Comparison of ENCODE assay signal across 17 cellular contexts in the genomic region with DNA sequence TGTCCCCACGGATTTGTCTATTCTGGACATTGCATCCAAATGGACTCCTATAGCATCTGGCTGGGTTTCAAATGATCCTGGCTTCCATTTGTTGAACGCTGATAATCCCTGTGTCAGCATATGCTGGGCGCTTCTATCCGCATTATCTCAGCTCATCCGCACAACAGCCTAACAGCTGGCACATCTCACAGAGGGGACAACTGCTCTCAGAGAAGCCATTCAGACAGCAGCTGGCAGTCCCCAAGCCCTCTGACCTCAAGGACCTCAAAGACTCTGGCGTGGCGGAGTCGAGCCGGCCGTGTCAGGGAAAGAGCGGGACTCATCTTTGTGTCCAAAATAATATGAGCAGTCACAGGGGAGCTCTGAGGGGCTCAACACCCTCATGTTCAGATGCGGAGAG.
DNase-seq lines count a peak whose midpoint lies in the region; ATAC-seq, FAIRE-seq and TF ChIP-seq lines count a peak whose summit lies in the region.
"Had no signal": no experiment of that assay in that cellular context is flagged by ENCODE, and none has a peak within 500 bp of the region (broad histone marks: within the 10 kb centered on the region; RNA-seq: fewer than 3 reads in every experiment).

No MANE protein-coding gene starts in this region.

- in situ Hi-C loops in HepG2 (cut with HindIII; ENCODE audit: extremely low pct_ligation_motif_present, low pct_unique_long_range_greater_than_20kb), result no loop called here

- no peak for TF ChIP-seq CTCF in HepG2 (CRISPR knock-in tag; IDR thresholded peaks at IDR 0.05)
- no peak for TF ChIP-seq CTCF in right lobe of liver (IDR thresholded peaks at IDR 0.05)
- TF ChIP-seq CTCF in nephron (IDR thresholded peaks at IDR 0.05; ENCODE audit: unreplicated experiment in 3 of 3), result no peak

- intact Hi-C loops in HepG2 (cut with micrococcal nuclease; ENCODE audit: unreplicated experiment) (no loop called here), right lobe of liver (cut with DNase I) (no loop called here)

- H3K9me3 ChIP-seq in HepG2 (ENCODE audit: low read length) (no peaks in the 10 kb centered on the region), right lobe of liver (no peaks in the 10 kb centered on the region), endocrine pancreas (ENCODE audit: control insufficient read depth, low read length) (no peaks in the 10 kb centered on the region)
- H3K9me3 ChIP-seq: colonic mucosa, vagina had no signal

- TF ChIP-seq EP300 in HepG2 (IDR thresholded peaks at IDR 0.05; ENCODE audit: low read depth in 2 of 2, low read length in 2 of 2) (no peak), HepG2 (CRISPR knock-in tag; IDR thresholded peaks at IDR 0.05; ENCODE audit: borderline replicate concordance) (no peak)

- H3K36me3 ChIP-seq in HepG2 (replicated peaks in 1 of 2; ENCODE audit: control insufficient read depth in 1 of 2, insufficient read depth in 2 of 2, low read length in 2 of 2) (no peaks in the 10 kb centered on the region), right lobe of liver (no peaks in the 10 kb centered on the region), endocrine pancreas (ENCODE audit: control insufficient read depth, insufficient read depth, low read length) (no peaks in the 10 kb centered on the region)
- H3K36me3 ChIP-seq: colonic mucosa, vagina had no signal

- peaks cover 41% of the 10 kb centered on the region for H3K4me1 ChIP-seq in HepG2 (ENCODE audit: insufficient read depth, low read length)
- peaks cover 0 to 9% (median 0%) of the 10 kb centered on the region in 4 donors for H3K4me1 ChIP-seq in right lobe of liver
- peaks cover 5% of the 10 kb centered on the region for H3K4me1 ChIP-seq in endocrine pancreas (ENCODE audit: control insufficient read depth, insufficient read depth, low read length)
- H3K4me1 ChIP-seq: colonic mucosa, vagina had no signal

- no TSS peak for BruUV-seq in HepG2 (replicated peaks; lab: Mats Ljungman, UMichigan)

- H3K27ac Mint-ChIP-seq in nephron, result peak overlapping the region; percentile 72 to 84 (median 76)
- no peak overlapping the region for H3K27ac Mint-ChIP-seq in natural killer cell treated with Interleukin-12 subunit alpha and Interleukin-12 subunit beta and Interleukin-15 and Interleukin-18, amount 100 ng/mL, for 72 hours
- H3K27ac Mint-ChIP-seq in activated CD4-positive, alpha-beta memory T cell treated with anti-CD3 and anti-CD28 coated beads, Interleukin-2, amount 10 ng/mL, durations not matched to agents 7 days and 5 days, result no peak overlapping the region
- H3K27ac Mint-ChIP-seq: activated naive CD4-positive, alpha-beta T cell treated with anti-CD3 and anti-CD28 coated beads, Interleukin-2, amount 10 ng/mL, durations not matched to agents 7 days and 5 days; nephron progenitor cell had no signal

- POLR2A ChIA-PET in HepG2 (lab: Yijun Ruan, JAX), result no interaction called here
- POLR2A ChIA-PET in activated CD4-positive, alpha-beta memory T cell treated with anti-CD3 and anti-CD28 coated beads, Interleukin-2, amount 10 ng/mL, durations not matched to agents 7 days and 5 days (lab: Charles Lee), result no interaction called here

- WGBS in HepG2 (ENCODE audit: low lambda C conversion rate), result 29% methylated on average over 12 of the region's 12 CpGs
- WGBS in right lobe of liver (ENCODE audit: insufficient coverage, low coverage, low lambda C conversion rate, missing lambda C conversion rate), result 79% methylated on average over 12 of the region's 12 CpGs

- H3K27me3 Mint-ChIP-seq in nephron (ENCODE audit: low read depth), result peaks cover 10% of the 10 kb centered on the region
- H3K27me3 Mint-ChIP-seq in natural killer cell treated with Interleukin-12 subunit alpha and Interleukin-12 subunit beta and Interleukin-15 and Interleukin-18, amount 100 ng/mL, for 72 hours, result peaks cover 11 to 21% of the 10 kb centered on the region in 2 donors
- peaks cover 7% of the 10 kb centered on the region for H3K27me3 Mint-ChIP-seq in activated CD4-positive, alpha-beta memory T cell treated with anti-CD3 and anti-CD28 coated beads, Interleukin-2, amount 10 ng/mL, durations not matched to agents 7 days and 5 days

- TF ChIP-seq POLR2A in HepG2 (IDR thresholded peaks at IDR 0.05; ENCODE audit: insufficient read depth in 1 of 2, low read depth in 2 of 2, low read length in 2 of 2) (no peak), right lobe of liver (IDR thresholded peaks at IDR 0.05) (no peak)

- no peaks in the 10 kb centered on the region for H3K9me3 Mint-ChIP-seq in nephron
- H3K9me3 Mint-ChIP-seq in natural killer cell treated with Interleukin-12 subunit alpha and Interleukin-12 subunit beta and Interleukin-15 and Interleukin-18, amount 100 ng/mL, for 72 hours, result no peaks in the 10 kb centered on the region
- H3K9me3 Mint-ChIP-seq in activated CD4-positive, alpha-beta memory T cell treated with anti-CD3 and anti-CD28 coated beads, Interleukin-2, amount 10 ng/mL, durations not matched to agents 7 days and 5 days, result no peaks in the 10 kb centered on the region
- H3K9me3 Mint-ChIP-seq: activated naive CD4-positive, alpha-beta T cell treated with anti-CD3 and anti-CD28 coated beads, Interleukin-2, amount 10 ng/mL, durations not matched to agents 7 days and 5 days; nephron progenitor cell had no signal

- H3K4me2 ChIP-seq in HepG2 (ENCODE audit: low read depth, low read length), result no peak overlapping the region

- TF ChIP-seq RAD21 in HepG2 (CRISPR knock-in tag; IDR thresholded peaks at IDR 0.05), result no peak

- no peak overlapping the region for H3K4me3 ChIP-seq in HepG2 (replicated peaks in 1 of 3; ENCODE audit: insufficient read depth in 1 of 3, low read depth in 2 of 3, low read length in 3 of 3)
- no peak overlapping the region for H3K4me3 ChIP-seq in right lobe of liver
- no peak overlapping the region for H3K4me3 ChIP-seq in endocrine pancreas (ENCODE audit: control insufficient read depth, insufficient read depth, low read length)
- H3K4me3 ChIP-seq: colonic mucosa, vagina had no signal

- H3K4me1 Mint-ChIP-seq in nephron, result peaks cover 46% of the 10 kb centered on the region
- H3K4me1 Mint-ChIP-seq in natural killer cell treated with Interleukin-12 subunit alpha and Interleukin-12 subunit beta and Interleukin-15 and Interleukin-18, amount 100 ng/mL, for 72 hours (ENCODE audit: low read depth in 2 of 2), result peaks cover 12 to 16% of the 10 kb centered on the region in 2 donors
- H3K4me1 Mint-ChIP-seq in activated CD4-positive, alpha-beta memory T cell treated with anti-CD3 and anti-CD28 coated beads, Interleukin-2, amount 10 ng/mL, durations not matched to agents 7 days and 5 days, result peaks cover 5% of the 10 kb centered on the region
- H3K4me1 Mint-ChIP-seq: activated naive CD4-positive, alpha-beta T cell treated with anti-CD3 and anti-CD28 coated beads, Interleukin-2, amount 10 ng/mL, durations not matched to agents 7 days and 5 days had no signal

- no peak overlapping the region for H3K27ac ChIP-seq in HepG2 (ENCODE audit: extremely low read length, insufficient read depth, low read length)
- no peak overlapping the region for H3K27ac ChIP-seq in right lobe of liver
- H3K27ac ChIP-seq: colonic mucosa, vagina had no signal

- H3K27me3 ChIP-seq in HepG2 (ENCODE audit: control insufficient read depth in 1 of 2, insufficient read depth in 2 of 2, low read length in 2 of 2) (peaks cover 0 to 19% of the 10 kb centered on the region in 2 experiments; a peak in 3 of 5 replicates), right lobe of liver (no peaks in the 10 kb centered on the region), endocrine pancreas (ENCODE audit: control insufficient read depth, insufficient read depth, low read length) (no peaks in the 10 kb centered on the region)
- H3K27me3 ChIP-seq: colonic mucosa, vagina had no signal

- H3K36me3 Mint-ChIP-seq in nephron (ENCODE audit: low read depth), result no peaks in the 10 kb centered on the region
- no peaks in the 10 kb centered on the region for H3K36me3 Mint-ChIP-seq in natural killer cell treated with Interleukin-12 subunit alpha and Interleukin-12 subunit beta and Interleukin-15 and Interleukin-18, amount 100 ng/mL, for 72 hours
- no peaks in the 10 kb centered on the region for H3K36me3 Mint-ChIP-seq in activated CD4-positive, alpha-beta memory T cell treated with anti-CD3 and anti-CD28 coated beads, Interleukin-2, amount 10 ng/mL, durations not matched to agents 7 days and 5 days (ENCODE audit: low read depth)
- H3K36me3 Mint-ChIP-seq: activated naive CD4-positive, alpha-beta T cell treated with anti-CD3 and anti-CD28 coated beads, Interleukin-2, amount 10 ng/mL, durations not matched to agents 7 days and 5 days had no signal

- no peaks in the 10 kb centered on the region for H3K79me2 ChIP-seq in HepG2 (ENCODE audit: insufficient read depth, low read length)

- H3K4me3 Mint-ChIP-seq in nephron, result peak overlapping the region in 1 of 3 experiments; percentile 53
- no peak overlapping the region for H3K4me3 Mint-ChIP-seq in natural killer cell treated with Interleukin-12 subunit alpha and Interleukin-12 subunit beta and Interleukin-15 and Interleukin-18, amount 100 ng/mL, for 72 hours
- H3K4me3 Mint-ChIP-seq in activated CD4-positive, alpha-beta memory T cell treated with anti-CD3 and anti-CD28 coated beads, Interleukin-2, amount 10 ng/mL, durations not matched to agents 7 days and 5 days, result no peak overlapping the region
- H3K4me3 Mint-ChIP-seq: activated naive CD4-positive, alpha-beta T cell treated with anti-CD3 and anti-CD28 coated beads, Interleukin-2, amount 10 ng/mL, durations not matched to agents 7 days and 5 days; nephron progenitor cell had no signal

- CTCF ChIA-PET in HepG2 (lab: Yijun Ruan, JAX; ENCODE audit: low intra/inter-chr PET ratio, low total read pairs), result interaction anchor here (0.6 kb wide), 1 partner anchor 244 kb away, joined by 3 read pairs; no protein-coding TSS in a partner anchor
- CTCF ChIA-PET in activated CD4-positive, alpha-beta memory T cell treated with anti-CD3 and anti-CD28 coated beads, Interleukin-2, amount 10 ng/mL, durations not matched to agents 7 days and 5 days (lab: Charles Lee), result interaction anchor here (0.7 kb wide), 1 partner anchor 111 kb away, joined by 3 read pairs; no protein-coding TSS in a partner anchor

- no peak overlapping the region for H2AFZ ChIP-seq in HepG2 (ENCODE audit: low read length)

- no peak overlapping the region for H3K9ac ChIP-seq in HepG2 (ENCODE audit: insufficient read depth, low read depth, low read length)
- peak overlapping the region; percentile 19 for H3K9ac ChIP-seq in endocrine pancreas (ENCODE audit: control insufficient read depth, insufficient read depth, low read length)

- DNase-seq in HepG2 (ENCODE audit: low spot score) (no peak), right lobe of liver (no peak)
- no peak for DNase-seq in natural killer cell treated with Interleukin-12 subunit alpha and Interleukin-12 subunit beta and Interleukin-15 and Interleukin-18, amount 100 ng/mL, for 72 hours (ENCODE audit: low spot score)
- DNase-seq in activated CD4-positive, alpha-beta memory T cell treated with anti-CD3 and anti-CD28 coated beads, Interleukin-2, amount 10 ng/mL, durations not matched to agents 7 days and 5 days, result no peak
- no peak for DNase-seq in activated effector memory CD4-positive, alpha-beta T cell treated with anti-CD3 and anti-CD28 coated beads, Interleukin-2, amount 50 U/mL, for 16 hours
- DNase-seq: activated CD4-positive, alpha-beta T cell treated with anti-CD3 and anti-CD28 coated beads, Interleukin-2, amount 50 U/mL, for 1 hour; activated naive CD4-positive, alpha-beta T cell treated with anti-CD3 and anti-CD28 coated beads, Interleukin-2, amount 10 ng/mL, durations not matched to agents 7 days and 5 days; colonic mucosa; NCI-H446; nephron progenitor cell; PC-3 had no signal

- ATAC-seq in HepG2 (no peak), right lobe of liver (no peak), GM18858 (IDR thresholded peaks at IDR 0.05; ENCODE audit: unreplicated experiment) (no peak)
- no peak for ATAC-seq in natural killer cell treated with Interleukin-12 subunit alpha and Interleukin-12 subunit beta and Interleukin-15 and Interleukin-18, amount 100 ng/mL, for 72 hours
- ATAC-seq: PC-3, sciatic nerve had no signal

- H4K20me1 ChIP-seq in HepG2 (ENCODE audit: insufficient read depth, low read length), result no peaks in the 10 kb centered on the region

- FAIRE-seq in HepG2 (lab: Jason Lieb, UNC), result no peak
- FAIRE-seq: frontal cortex had no signal

Comparison
In these comparisons a context has a peak if more than half of its experiments do, and no peak if none do; other contexts are left out.
1. H3K27ac Mint-ChIP-seq: peak in nephron (3 of 3); none in natural killer cell treated with Interleukin-12 subunit alpha and Interleukin-12 subunit beta and Interleukin-15 and Interleukin-18, amount 100 ng/mL, for 72 hours (0 of 2) and activated CD4-positive, alpha-beta memory T cell treated with anti-CD3 and anti-CD28 coated beads, Interleukin-2, amount 10 ng/mL, durations not matched to agents 7 days and 5 days (single experiment).